Comparison of ENCODE assay signal across 13 cellular contexts in the genomic region with DNA sequence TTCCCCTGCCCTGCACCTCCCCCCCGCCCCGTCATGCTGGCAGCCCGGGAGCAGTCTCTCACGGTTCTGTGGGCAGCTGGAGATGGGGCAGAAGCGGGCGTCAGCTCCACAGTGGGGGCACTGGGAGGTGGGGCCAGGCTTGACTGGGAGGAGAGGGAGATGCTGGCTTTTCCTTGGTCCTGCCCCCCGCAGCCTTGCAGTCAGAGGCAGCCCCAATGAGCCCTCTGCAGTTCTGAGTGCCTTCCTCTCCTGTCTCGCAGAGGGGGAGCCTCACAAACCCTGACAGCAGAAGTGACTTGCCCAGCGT. TPM values are rescaled to one million over a fixed set of nuclear protein-coding genes. Genes with fewer than 3 reads are reported as not detected.
DNase-seq lines count a peak whose midpoint lies in the region; ATAC-seq, FAIRE-seq and TF ChIP-seq lines count a peak whose summit lies in the region.
"Had no signal": no experiment of that assay in that cellular context is flagged by ENCODE, and none has a peak within 500 bp of the region (broad histone marks: within the 10 kb centered on the region; RNA-seq: fewer than 3 reads in every experiment).

No MANE protein-coding gene starts in this region.

- no peak for FAIRE-seq in H54 (lab: Jason Lieb, UNC)
- no peak for FAIRE-seq in D721Med (lab: Jason Lieb, UNC)
- FAIRE-seq: GM12878 had no signal

- 0 out of 2 replicates have a peak, but pooled peaks have one; percentile 12 for TF ChIP-seq POLR2A in H54 (IDR thresholded peaks at IDR 0.05; ENCODE audit: low read depth, low read length)

- no peak for ATAC-seq in GM21423 (IDR thresholded peaks at IDR 0.05; ENCODE audit: unreplicated experiment)
- ATAC-seq: GM12878, T-cell had no signal

- TF ChIP-seq CTCF in D721Med (IDR thresholded peaks at IDR 0.05; ENCODE audit: insufficient read depth, missing control alignments), result no peak

- H3K27ac ChIP-seq in caudate nucleus (ENCODE audit: low read depth, low read length) (peak overlapping the region; percentile 68), skeletal muscle tissue (ENCODE audit: low read depth, low read length) (peak overlapping the region; percentile 76)

- H3K9ac ChIP-seq in skeletal muscle tissue (ENCODE audit: low read depth in 1 of 3, low read length in 3 of 3), result peak overlapping the region; percentile 58 to 69 (median 66)

- H3K9me3 ChIP-seq in skeletal muscle tissue (ENCODE audit: control insufficient read depth in 3 of 3, low read length in 3 of 3), result no peaks in the 10 kb centered on the region

- H3K4me1 ChIP-seq in skeletal muscle tissue (ENCODE audit: control insufficient read depth in 3 of 3, insufficient read depth in 3 of 3, low read length in 3 of 3), result peaks cover 53 to 62% (median 56%) of the 10 kb centered on the region in 3 donors

- no peak for DNase-seq in H54 (ENCODE audit: insufficient read length, low spot score)
- peak in 18 of 61 donors; percentile 9 to 68 (median 35) for DNase-seq in caudate nucleus (lab: John Stamatoyannopoulos, UW)
- DNase-seq in left kidney (ENCODE audit: low read depth, low spot score), result peak; percentile 74
- no peak for DNase-seq in OCI-M2 (lab: John Stamatoyannopoulos, UW; ENCODE audit: unreplicated experiment)
- no peak for DNase-seq in NK-92 treated with Interleukin-12 subunit alpha and Interleukin-12 subunit beta, amount 100 ng/mL, for 24 hours (lab: John Stamatoyannopoulos, UW)
- no peak for DNase-seq in D721Med (ENCODE audit: insufficient read length, low spot score)
- DNase-seq: CD4-positive, alpha-beta memory T cell; central memory CD4-positive, alpha-beta T cell; NCI-H510A treated with DMSO at 0.1 percent for 48 hours; T-cell had no signal

- H3K27me3 ChIP-seq in skeletal muscle tissue (ENCODE audit: control insufficient read depth in 3 of 3, insufficient read depth in 3 of 3, low read length in 3 of 3), result no peaks in the 10 kb centered on the region

- H3K36me3 ChIP-seq in skeletal muscle tissue (ENCODE audit: control insufficient read depth in 3 of 3, insufficient read depth in 3 of 3, low read length in 3 of 3), result no peaks in the 10 kb centered on the region

- peak overlapping the region in 1 of 3 donors; percentile 49 for H3K4me3 ChIP-seq in skeletal muscle tissue (ENCODE audit: low read length in 3 of 3)
- H3K4me3 ChIP-seq: GM12878 had no signal

RNA-seq across cellular contexts. Expression of a gene that starts 21.7 kb away (rescaled TPM):
- 16.7 TPM for total RNA-seq in skeletal muscle tissue
